In genomic region chr20:48912065-48912464, GRCh38 we compare ENCODE assay signal across 12 cellular contexts. TPM values are rescaled to one million over a fixed set of nuclear protein-coding genes. Genes with fewer than 3 reads are reported as not detected.
DNase-seq lines count a peak whose midpoint lies in the region; ATAC-seq, FAIRE-seq and TF ChIP-seq lines count a peak whose summit lies in the region.
"Had no signal": no experiment of that assay in that cellular context is flagged by ENCODE, and none has a peak within 500 bp of the region (broad histone marks: within the 10 kb centered on the region; RNA-seq: fewer than 3 reads in every experiment).

No MANE protein-coding gene starts in this region.

- H3K4me1 Mint-ChIP-seq in chondrocyte (ENCODE audit: low read depth), result no peaks in the 10 kb centered on the region

- H3K4me3 ChIP-seq in sigmoid colon, result no peak overlapping the region

- H3K27me3 Mint-ChIP-seq in chondrocyte (ENCODE audit: low read depth), result peaks cover 4% of the 10 kb centered on the region

- no peak for TF ChIP-seq EP300 in sigmoid colon (IDR thresholded peaks at IDR 0.05)

- ATAC-seq in GM18505 (IDR thresholded peaks at IDR 0.05; ENCODE audit: unreplicated experiment) (peak; percentile 75), GM21526 (IDR thresholded peaks at IDR 0.05; ENCODE audit: low FRiP score, unreplicated experiment) (peak; percentile 68), HG03196 (IDR thresholded peaks at IDR 0.05; ENCODE audit: unreplicated experiment) (peak; percentile 78)
- ATAC-seq: activated CD8-positive, alpha-beta memory T cell treated with anti-CD3 and anti-CD28 coated beads, Interleukin-2, amount 10 ng/mL, durations not matched to agents 7 days and 5 days had no signal

- H3K9me3 ChIP-seq in sigmoid colon, result no peaks in the 10 kb centered on the region

- WGBS in sigmoid colon, 2 donors, result 68 to 79% methylated on average over 4 of the region's 4 CpGs

- TF ChIP-seq POLR2A in GM18505 (IDR thresholded peaks at IDR 0.05; ENCODE audit: borderline replicate concordance, extremely low read depth, insufficient read depth, insufficient read length) (no peak), sigmoid colon (IDR thresholded peaks at IDR 0.05) (no peak)

- no peaks in the 10 kb centered on the region for H3K4me1 ChIP-seq in sigmoid colon

- H3K36me3 Mint-ChIP-seq in chondrocyte (ENCODE audit: low read depth), result no peaks in the 10 kb centered on the region

- no peaks in the 10 kb centered on the region for H3K36me3 ChIP-seq in sigmoid colon

- H3K9me3 Mint-ChIP-seq in chondrocyte (ENCODE audit: low read depth), result peaks cover 4% of the 10 kb centered on the region

- intact Hi-C loops in sigmoid colon (cut with DNase I), result no loop called here

- no peak overlapping the region for H3K27ac ChIP-seq in sigmoid colon

- FAIRE-seq in D721Med (lab: Jason Lieb, UNC), result no peak
- FAIRE-seq: bronchial epithelial cell had no signal

- H3K27ac Mint-ChIP-seq in chondrocyte (ENCODE audit: unreplicated experiment), result no peak overlapping the region
- H3K27ac Mint-ChIP-seq: activated CD8-positive, alpha-beta memory T cell treated with anti-CD3 and anti-CD28 coated beads, Interleukin-2, amount 10 ng/mL, durations not matched to agents 7 days and 5 days had no signal

- TF ChIP-seq CTCF in chondrocyte (IDR thresholded peaks at IDR 0.05) (no peak), sigmoid colon (IDR thresholded peaks at IDR 0.05) (no peak), D721Med (IDR thresholded peaks at IDR 0.05; ENCODE audit: insufficient read depth, missing control alignments) (no peak)

- no peaks in the 10 kb centered on the region for H3K27me3 ChIP-seq in sigmoid colon

- no peak overlapping the region for H3K4me3 Mint-ChIP-seq in chondrocyte (ENCODE audit: unreplicated experiment)
- H3K4me3 Mint-ChIP-seq: activated CD8-positive, alpha-beta memory T cell treated with anti-CD3 and anti-CD28 coated beads, Interleukin-2, amount 10 ng/mL, durations not matched to agents 7 days and 5 days had no signal

- peak; percentile 26 for DNase-seq in chondrocyte (ENCODE audit: low spot score)
- DNase-seq in sigmoid colon, result no peak
- no peak for DNase-seq in iPS-NIHi7 (ENCODE audit: extremely low spot score)
- no peak for DNase-seq in D721Med (ENCODE audit: insufficient read length, low spot score)
- DNase-seq in AG08396 (ENCODE audit: low spot score), result no peak
- DNase-seq: activated CD8-positive, alpha-beta memory T cell treated with anti-CD3 and anti-CD28 coated beads, Interleukin-2, amount 10 ng/mL, durations not matched to agents 7 days and 5 days; DMS153; stimulated activated CD4-positive, alpha-beta T cell treated with anti-CD3 and anti-CD28 coated beads, Interleukin-15, amount 100 ng/mL, for 24 hours had no signal

RNA-seq across cellular contexts. Expression of gene ARFGEF2, which starts 9.4 kb away (rescaled TPM):
- 29.2 to 31.8 TPM (median 30.0 TPM) in 3 replicates for total RNA-seq in chondrocyte
- 10 to 100 TPM; 22.1 to 27.3 (median 24.4) TPM for total RNA-seq in sigmoid colon
- polyA plus RNA-seq in sigmoid colon, result 10 to 100 TPM; 11.4 to 28.2 (median 15.0) TPM
